In genomic region chr19:36851898-36852297, GRCh38 we compare ENCODE assay signal across 11 cellular contexts. TPM values are rescaled to one million over a fixed set of nuclear protein-coding genes. Genes with fewer than 3 reads are reported as not detected.
DNase-seq lines count a peak whose midpoint lies in the region; ATAC-seq and TF ChIP-seq lines count a peak whose summit lies in the region.
"Had no signal": no experiment of that assay in that cellular context is flagged by ENCODE, and none has a peak within 500 bp of the region (broad histone marks: within the 10 kb centered on the region; RNA-seq: fewer than 3 reads in every experiment).

No MANE protein-coding gene starts in this region.

- H3K79me2 ChIP-seq in smooth muscle cell (ENCODE audit: low read depth) = peaks cover 24% of the 10 kb centered on the region

- peak overlapping the region; percentile 58 to 93 for H3K4me3 ChIP-seq in Panc1 (ENCODE audit: low read depth in 2 of 2, low read length in 2 of 2)
- peak overlapping the region; percentile 52 to 100 for H3K4me3 ChIP-seq in foreskin fibroblast (ENCODE audit: low read depth in 1 of 2, low read length in 2 of 2)
- H3K4me3 ChIP-seq in smooth muscle cell = peak overlapping the region; percentile 87
- no peak overlapping the region for H3K4me3 ChIP-seq in colonic mucosa

- no peak for DNase-seq in activated CD4-positive, alpha-beta T cell treated with anti-CD3 and anti-CD28 coated beads, Interleukin-2, amount 10 ng/mL, durations not matched to agents 7 days and 5 days
- no peak for DNase-seq in activated CD4-positive, alpha-beta T cell treated with anti-CD3 and anti-CD28 coated beads for 4 hours
- no peak for DNase-seq in Panc1 (ENCODE audit: low read depth, low spot score)
- no peak for DNase-seq in foreskin fibroblast
- DNase-seq in smooth muscle cell (lab: John Stamatoyannopoulos, UW; ENCODE audit: unreplicated experiment) = no peak
- DNase-seq in GDM1 (lab: John Stamatoyannopoulos, UW) = no peak
- no peak for DNase-seq in colonic mucosa
- DNase-seq: cerebellar nuclear complex, glutamatergic neuron had no signal

- H3K36me3 ChIP-seq in Panc1 (ENCODE audit: control insufficient read depth, insufficient read depth, low read length) (no peaks in the 10 kb centered on the region), smooth muscle cell (ENCODE audit: low read depth) (peaks cover 21% of the 10 kb centered on the region), colonic mucosa (no peaks in the 10 kb centered on the region)

- H3K4me1 ChIP-seq in Panc1 (ENCODE audit: control insufficient read depth, insufficient read depth, low read length) = no peaks in the 10 kb centered on the region
- H3K4me1 ChIP-seq in smooth muscle cell (ENCODE audit: low read depth) = peaks cover 13% of the 10 kb centered on the region
- peaks cover 5% of the 10 kb centered on the region for H3K4me1 ChIP-seq in colonic mucosa

- POLR2A ChIA-PET in activated CD4-positive, alpha-beta T cell treated with anti-CD3 and anti-CD28 coated beads, Interleukin-2, amount 10 ng/mL, durations not matched to agents 7 days and 5 days (lab: Charles Lee) = no interaction called here
- POLR2A ChIA-PET in Panc1 (lab: Charles Lee) = no interaction called here

- TF ChIP-seq CTCF in Panc1 (IDR thresholded peaks at IDR 0.05) = no peak
- TF ChIP-seq CTCF in foreskin fibroblast (IDR thresholded peaks at IDR 0.05; ENCODE audit: low read depth, low read length) = no peak
- no peak for TF ChIP-seq CTCF in smooth muscle cell (IDR thresholded peaks at IDR 0.05; ENCODE audit: borderline replicate concordance, insufficient read depth, poor library complexity, severe bottlenecking)
- TF ChIP-seq CTCF in colonic mucosa (IDR thresholded peaks at IDR 0.05) = no peak

- intact Hi-C loops in Panc1 (cut with micrococcal nuclease; ENCODE audit: unreplicated experiment) = loop anchor here (5.0 kb wide), 1 partner anchor 65 kb away; the partner anchor contains the start of genes ZNF568 and ZNF829
- intact Hi-C loops in colonic mucosa (cut with DNase I) = loop anchor here (5.0 kb wide), 1 partner anchor 165 kb away; the partner anchor contains the start of gene ZNF567

- peaks cover 49% of the 10 kb centered on the region for H3K36me3 Mint-ChIP-seq in activated CD4-positive, alpha-beta T cell treated with anti-CD3 and anti-CD28 coated beads, Interleukin-2, amount 10 ng/mL, durations not matched to agents 7 days and 5 days (ENCODE audit: low read depth)

- H3K27ac ChIP-seq in Panc1 (ENCODE audit: low read length) = no peak overlapping the region
- no peak overlapping the region for H3K27ac ChIP-seq in smooth muscle cell (ENCODE audit: low read depth)
- H3K27ac ChIP-seq in colonic mucosa = no peak overlapping the region

- BruUV-seq in Panc1 (replicated peaks; lab: Mats Ljungman, UMichigan) = no TSS peak

- no peaks in the 10 kb centered on the region for H3F3A ChIP-seq in smooth muscle cell (ENCODE audit: low read depth)

- no peaks in the 10 kb centered on the region for H4K20me1 ChIP-seq in smooth muscle cell (ENCODE audit: low read depth)

- H3K27me3 ChIP-seq in Panc1 (ENCODE audit: control insufficient read depth, insufficient read depth, low read length) (no peaks in the 10 kb centered on the region), smooth muscle cell (ENCODE audit: low read depth) (no peaks in the 10 kb centered on the region), colonic mucosa (no peaks in the 10 kb centered on the region)

- CTCF ChIA-PET in activated CD4-positive, alpha-beta T cell treated with anti-CD3 and anti-CD28 coated beads, Interleukin-2, amount 10 ng/mL, durations not matched to agents 7 days and 5 days (lab: Charles Lee) = interaction anchor here (1.0 kb wide), 1 partner anchor 14 kb away, joined by 3 read pairs; no protein-coding TSS in a partner anchor
- CTCF ChIA-PET in Panc1 (lab: Charles Lee) = no interaction called here

- 97% methylated on average over 3 of the region's 3 CpGs for WGBS in smooth muscle cell (ENCODE audit: low lambda C conversion rate)

- no peaks in the 10 kb centered on the region for H3K27me3 Mint-ChIP-seq in activated CD4-positive, alpha-beta T cell treated with anti-CD3 and anti-CD28 coated beads, Interleukin-2, amount 10 ng/mL, durations not matched to agents 7 days and 5 days
- H3K27me3 Mint-ChIP-seq: IgD-negative memory B cell had no signal

- peak overlapping the region; percentile 22 for H3K27ac Mint-ChIP-seq in activated CD4-positive, alpha-beta T cell treated with anti-CD3 and anti-CD28 coated beads, Interleukin-2, amount 10 ng/mL, durations not matched to agents 7 days and 5 days

- peaks cover 22% of the 10 kb centered on the region for H3K9me3 Mint-ChIP-seq in activated CD4-positive, alpha-beta T cell treated with anti-CD3 and anti-CD28 coated beads, Interleukin-2, amount 10 ng/mL, durations not matched to agents 7 days and 5 days

- peaks cover 8% of the 10 kb centered on the region for H3K4me1 Mint-ChIP-seq in activated CD4-positive, alpha-beta T cell treated with anti-CD3 and anti-CD28 coated beads, Interleukin-2, amount 10 ng/mL, durations not matched to agents 7 days and 5 days

- ATAC-seq in Panc1 = no peak
- ATAC-seq in GM18909 (IDR thresholded peaks at IDR 0.05; ENCODE audit: poor library complexity, unreplicated experiment) = no peak

- H3K4me2 ChIP-seq in smooth muscle cell = peak overlapping the region; percentile 88

- H3K9ac ChIP-seq in smooth muscle cell (ENCODE audit: low read depth) (no peak overlapping the region), colonic mucosa (ENCODE audit: low read depth in 2 of 2, low read length in 2 of 2) (no peak overlapping the region)

- H3K9me3 ChIP-seq in Panc1 (ENCODE audit: control insufficient read depth, insufficient read depth, low read depth, low read length) = peaks cover 24% of the 10 kb centered on the region; the same call in 1 of the 2 replicates
- H3K9me3 ChIP-seq in smooth muscle cell (replicated peaks; ENCODE audit: low read depth) = peaks cover 18% of the 10 kb centered on the region
- H3K9me3 ChIP-seq in colonic mucosa = no peaks in the 10 kb centered on the region

- H2AFZ ChIP-seq in smooth muscle cell (ENCODE audit: low read depth) = peak overlapping the region; percentile 99

- H3K4me3 Mint-ChIP-seq in activated CD4-positive, alpha-beta T cell treated with anti-CD3 and anti-CD28 coated beads, Interleukin-2, amount 10 ng/mL, durations not matched to agents 7 days and 5 days = peak overlapping the region; percentile 39

- in situ Hi-C loops in Panc1 (cut with HindIII; ENCODE audit: low pct_unique_long_range_greater_than_20kb, low sequenced_read_pairs) = no loop called here

RNA-seq across cellular contexts. Expression of gene ZNF345, which starts 1.2 kb away (rescaled TPM):
- 1 to 10 TPM; 6.0 to 6.7 TPM for total RNA-seq in activated CD4-positive, alpha-beta T cell treated with anti-CD3 and anti-CD28 coated beads, Interleukin-2, amount 10 ng/mL, durations not matched to agents 7 days and 5 days
- total RNA-seq in Panc1 (2021; ENCODE audit: unreplicated experiment) (3.8 TPM), smooth muscle cell (2.6 and 4.8 TPM in 2 replicates), colonic mucosa (1 to 10 TPM; 2.3 to 2.9 TPM)
- 2.2 TPM for polyA plus RNA-seq in Panc1 (2012; ENCODE audit: insufficient read length)
- 1.2 and 1.7 TPM in 2 replicates for polyA plus RNA-seq in smooth muscle cell

RNA-seq across cellular contexts. Expression of gene ZNF790, which starts 13.7 kb away (rescaled TPM):
- 1 to 10 TPM; 8.0 to 9.1 TPM for total RNA-seq in activated CD4-positive, alpha-beta T cell treated with anti-CD3 and anti-CD28 coated beads, Interleukin-2, amount 10 ng/mL, durations not matched to agents 7 days and 5 days
- 5.8 TPM for total RNA-seq in Panc1 (2021; ENCODE audit: unreplicated experiment)
- polyA plus RNA-seq in Panc1 (2012; ENCODE audit: insufficient read length) = 4.0 TPM
- 7.8 and 12.6 TPM in 2 replicates for total RNA-seq in smooth muscle cell
- polyA plus RNA-seq in smooth muscle cell = 2.6 and 5.0 TPM in 2 replicates
- total RNA-seq in colonic mucosa = 1 to 10 TPM; 3.1 to 3.9 TPM
